ENCODE assay signal across 27 cellular contexts in the genomic region with DNA sequence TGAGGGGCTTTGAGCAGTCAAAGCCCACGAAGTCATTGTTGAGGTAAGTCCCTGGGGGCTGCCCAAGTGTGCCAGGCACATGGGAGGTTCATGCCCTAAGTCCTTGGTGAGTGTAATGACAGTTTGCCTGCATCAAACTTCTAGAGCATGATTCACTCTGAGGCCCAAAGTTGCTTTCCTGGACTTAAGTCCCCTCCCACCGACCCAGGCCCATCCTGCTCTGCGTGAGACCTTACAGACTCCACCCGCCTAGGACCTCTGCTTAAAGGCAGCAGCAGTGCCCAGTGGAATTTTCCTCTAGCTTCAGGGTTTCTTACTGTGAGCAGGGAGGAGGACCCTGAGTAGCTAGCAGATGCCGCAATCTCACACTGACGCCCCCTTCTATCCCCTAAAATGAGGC. TPM values are rescaled to one million over a fixed set of nuclear protein-coding genes. Genes with fewer than 3 reads are reported as not detected.
"Had no signal": no experiment of that assay in that cellular context is flagged by ENCODE, and none has a peak within 500 bp of the region (broad histone marks: within the 10 kb centered on the region; RNA-seq: fewer than 3 reads in every experiment).

No MANE protein-coding gene starts in this region.

- H3K27ac Mint-ChIP-seq: activated CD4-positive, alpha-beta memory T cell treated with anti-CD3 and anti-CD28 coated beads, Interleukin-2, amount 10 ng/mL, durations not matched to agents 7 days and 5 days; activated CD4-positive, alpha-beta T cell treated with anti-CD3 and anti-CD28 coated beads, Interleukin-2, amount 10 ng/mL, durations not matched to agents 24 days and 14 days; activated naive CD4-positive, alpha-beta T cell treated with anti-CD3 and anti-CD28 coated beads for 36 hours; activated T-cell treated with anti-CD3 and anti-CD28 coated beads, Interleukin-2, amount 50 U/mL, for 72 hours; natural killer cell had no signal

- ATAC-seq: activated CD4-positive, CD25-positive, alpha-beta regulatory T cell treated with anti-CD3 and anti-CD28 coated beads, Interleukin-2, amount 50 U/mL, for 24 hours; activated T-cell treated with anti-CD3 and anti-CD28 coated beads, Interleukin-2, amount 50 U/mL, for 72 hours; body of pancreas; esophagus mucosa; left colon; natural killer cell; stimulated activated naive CD8-positive, alpha-beta T cell treated with anti-CD3 and anti-CD28 coated beads, Interleukin-15, Interleukin-2, amounts not matched to agents 100 U/mL and 50 U/mL, for 24 hours; upper lobe of right lung had no signal

- H3K9me3 Mint-ChIP-seq: activated CD4-positive, alpha-beta memory T cell treated with anti-CD3 and anti-CD28 coated beads, Interleukin-2, amount 10 ng/mL, durations not matched to agents 7 days and 5 days; activated CD4-positive, alpha-beta T cell treated with anti-CD3 and anti-CD28 coated beads, Interleukin-2, amount 10 ng/mL, durations not matched to agents 24 days and 14 days; activated naive CD4-positive, alpha-beta T cell treated with anti-CD3 and anti-CD28 coated beads for 36 hours; activated T-cell treated with anti-CD3 and anti-CD28 coated beads, Interleukin-2, amount 50 U/mL, for 72 hours; natural killer cell had no signal

- H3K4me1 ChIP-seq: body of pancreas, prostate gland, upper lobe of right lung had no signal

- H3K4me1 Mint-ChIP-seq: activated CD4-positive, alpha-beta memory T cell treated with anti-CD3 and anti-CD28 coated beads, Interleukin-2, amount 10 ng/mL, durations not matched to agents 7 days and 5 days; activated CD4-positive, alpha-beta T cell treated with anti-CD3 and anti-CD28 coated beads, Interleukin-2, amount 10 ng/mL, durations not matched to agents 24 days and 14 days; natural killer cell had no signal

- H3K27me3 ChIP-seq: ovary had no signal

- DNase-seq: activated CD4-positive, alpha-beta memory T cell treated with anti-CD3 and anti-CD28 coated beads, Interleukin-2, amount 10 ng/mL, durations not matched to agents 7 days and 5 days; activated CD4-positive, alpha-beta T cell treated with anti-CD3 and anti-CD28 coated beads, Interleukin-2, amount 10 ng/mL, durations not matched to agents 24 days and 14 days; activated effector memory CD4-positive, alpha-beta T cell treated with Interleukin-2 at 50 U/mL for 16 hours; activated naive CD4-positive, alpha-beta T cell treated with anti-CD3 and anti-CD28 coated beads for 36 hours; activated T-cell treated with anti-CD3 and anti-CD28 coated beads, Interleukin-2, amount 50 U/mL, for 72 hours; body of pancreas; effector CD4-positive, alpha-beta T cell; hippocampal formation; left colon; natural killer cell; ovary; spleen; stimulated activated CD4-positive, alpha-beta T cell treated with anti-CD3 and anti-CD28 coated beads, Interleukin-4, amount 100 ng/mL, for 24 hours; stimulated activated naive CD8-positive, alpha-beta T cell treated with anti-CD3 and anti-CD28 coated beads, Interleukin-15, Interleukin-2, amounts not matched to agents 100 U/mL and 50 U/mL, for 24 hours had no signal

- H3K9me3 ChIP-seq: body of pancreas, neutrophil, ovary, prostate gland, spleen, upper lobe of right lung had no signal

- H3K36me3 ChIP-seq: neutrophil, ovary, prostate gland, spleen, upper lobe of right lung had no signal

- H3K36me3 Mint-ChIP-seq: natural killer cell had no signal

- H3K4me3 ChIP-seq: body of pancreas, ovary, prostate gland, spleen, upper lobe of right lung had no signal

- H3K27ac ChIP-seq: body of pancreas, neutrophil, ovary, prostate gland, upper lobe of right lung had no signal

- H3K4me3 Mint-ChIP-seq: activated CD4-positive, alpha-beta memory T cell treated with anti-CD3 and anti-CD28 coated beads, Interleukin-2, amount 10 ng/mL, durations not matched to agents 7 days and 5 days; activated CD4-positive, alpha-beta T cell treated with anti-CD3 and anti-CD28 coated beads, Interleukin-2, amount 10 ng/mL, durations not matched to agents 24 days and 14 days; activated naive CD4-positive, alpha-beta T cell treated with anti-CD3 and anti-CD28 coated beads for 36 hours; activated T-cell treated with anti-CD3 and anti-CD28 coated beads, Interleukin-2, amount 50 U/mL, for 72 hours; natural killer cell had no signal

RNA-seq across cellular contexts. Expression of a gene that starts 5.7 kb away (rescaled TPM):
- total RNA-seq: activated CD4-positive, alpha-beta memory T cell treated with anti-CD3 and anti-CD28 coated beads, Interleukin-2, amount 10 ng/mL, durations not matched to agents 7 days and 5 days; activated CD4-positive, alpha-beta T cell treated with anti-CD3 and anti-CD28 coated beads, Interleukin-2, amount 10 ng/mL, durations not matched to agents 24 days and 14 days; activated naive CD4-positive, alpha-beta T cell treated with anti-CD3 and anti-CD28 coated beads for 36 hours; activated T-cell treated with anti-CD3 and anti-CD28 coated beads, Interleukin-2, amount 50 U/mL, for 72 hours; body of pancreas; cardiac septum; chondrocyte; esophagus mucosa; frontal cortex; left colon; lower leg skin; mesenteric fat pad; subcutaneous adipose tissue; T-helper 2 cell treated with Interferon-gamma antibody and Interleukin-4, amounts not matched to agents 100 ng/mL and 5 ng/mL, for 36 hours had no signal
- polyA plus RNA-seq: keratinocyte had no signal

RNA-seq across cellular contexts. Expression of a gene that starts 38.2 kb away (rescaled TPM):
- total RNA-seq: chondrocyte had no signal
